ENCODE assay signal across 12 cellular contexts in the genomic region with DNA sequence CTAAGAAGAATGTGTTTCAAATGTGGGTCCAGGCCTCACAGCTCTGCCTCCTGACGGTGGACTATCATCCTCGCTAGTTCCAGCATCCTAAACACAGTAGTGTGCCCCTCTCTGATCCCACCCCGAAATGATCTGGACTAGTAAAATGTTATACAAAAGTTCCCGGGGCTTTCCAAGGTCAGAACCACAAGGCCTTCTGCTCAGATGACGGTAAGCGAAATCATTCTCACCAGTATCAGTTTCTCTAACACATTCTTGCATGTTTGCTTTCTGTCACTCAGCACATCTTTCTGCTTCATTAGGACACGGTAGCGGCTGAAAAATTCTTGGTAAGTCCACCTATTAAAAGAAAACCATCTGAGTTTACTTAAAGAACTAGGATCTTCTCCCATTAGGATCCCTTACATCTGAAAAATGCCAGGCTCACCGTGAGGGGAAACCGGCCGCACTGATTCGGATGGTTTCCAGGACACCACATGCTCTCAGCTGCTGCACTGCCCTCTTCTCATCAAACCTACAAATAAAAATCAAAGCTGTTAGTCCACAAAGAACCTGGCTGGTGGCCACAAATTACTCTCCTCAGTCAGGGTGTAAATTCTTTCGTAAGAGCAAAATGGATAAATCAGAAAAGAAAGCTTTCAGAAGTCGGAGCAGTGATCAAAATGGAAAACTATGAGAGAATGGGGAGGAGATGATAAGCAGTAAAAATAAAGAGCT.
DNase-seq lines count a peak whose midpoint lies in the region; ATAC-seq and TF ChIP-seq lines count a peak whose summit lies in the region.
"Had no signal": no experiment of that assay in that cellular context is flagged by ENCODE, and none has a peak within 500 bp of the region (broad histone marks: within the 10 kb centered on the region; RNA-seq: fewer than 3 reads in every experiment).

No MANE protein-coding gene starts in this region.

- peaks cover 34% of the 10 kb centered on the region for H3K4me1 Mint-ChIP-seq in activated naive CD8-positive, alpha-beta T cell treated with anti-CD3 and anti-CD28 coated beads, Interleukin-2, amount 50 U/mL, for 24 hours
- H3K4me1 Mint-ChIP-seq in activated naive CD8-positive, alpha-beta T cell treated with anti-CD3 and anti-CD28 coated beads for 36 hours = peaks cover 15% of the 10 kb centered on the region
- H3K4me1 Mint-ChIP-seq in stimulated activated naive B cell treated with anti-CD40 and anti-IgM and Interleukin-4, amounts not matched to agents 10 μg/mL and 1 μg/mL and 100 μg/mL, for 72 hours = peaks cover 13 to 15% of the 10 kb centered on the region in 2 donors
- H3K4me1 Mint-ChIP-seq: brain had no signal

- no peak for TF ChIP-seq CTCF in smooth muscle cell (IDR thresholded peaks at IDR 0.05; ENCODE audit: borderline replicate concordance, insufficient read depth, poor library complexity, severe bottlenecking)

- peaks cover 30% of the 10 kb centered on the region for H3K36me3 ChIP-seq in smooth muscle cell (ENCODE audit: low read depth)

- no peaks in the 10 kb centered on the region for H3F3A ChIP-seq in smooth muscle cell (ENCODE audit: low read depth)

- H3K9me3 Mint-ChIP-seq in activated naive CD8-positive, alpha-beta T cell treated with anti-CD3 and anti-CD28 coated beads, Interleukin-2, amount 50 U/mL, for 24 hours = no peaks in the 10 kb centered on the region
- H3K9me3 Mint-ChIP-seq in activated naive CD8-positive, alpha-beta T cell treated with anti-CD3 and anti-CD28 coated beads for 36 hours = no peaks in the 10 kb centered on the region
- H3K9me3 Mint-ChIP-seq in stimulated activated naive B cell treated with anti-CD40 and anti-IgM and Interleukin-4, amounts not matched to agents 10 μg/mL and 1 μg/mL and 100 μg/mL, for 72 hours = no peaks in the 10 kb centered on the region

- no peaks in the 10 kb centered on the region for H4K20me1 ChIP-seq in smooth muscle cell (ENCODE audit: low read depth)

- peak overlapping the region; percentile 29 for H3K27ac Mint-ChIP-seq in activated naive CD8-positive, alpha-beta T cell treated with anti-CD3 and anti-CD28 coated beads, Interleukin-2, amount 50 U/mL, for 24 hours
- H3K27ac Mint-ChIP-seq in activated naive CD8-positive, alpha-beta T cell treated with anti-CD3 and anti-CD28 coated beads for 36 hours = no peak overlapping the region
- peak overlapping the region; percentile 26 for H3K27ac Mint-ChIP-seq in stimulated activated naive B cell treated with anti-CD40 and anti-IgM and Interleukin-4, amounts not matched to agents 10 μg/mL and 1 μg/mL and 100 μg/mL, for 72 hours
- H3K27ac Mint-ChIP-seq: brain had no signal

- peaks cover 38% of the 10 kb centered on the region for H3K36me3 Mint-ChIP-seq in activated naive CD8-positive, alpha-beta T cell treated with anti-CD3 and anti-CD28 coated beads, Interleukin-2, amount 50 U/mL, for 24 hours (ENCODE audit: low read depth)
- H3K36me3 Mint-ChIP-seq in activated naive CD8-positive, alpha-beta T cell treated with anti-CD3 and anti-CD28 coated beads for 36 hours = peaks cover 24% of the 10 kb centered on the region
- H3K36me3 Mint-ChIP-seq in stimulated activated naive B cell treated with anti-CD40 and anti-IgM and Interleukin-4, amounts not matched to agents 10 μg/mL and 1 μg/mL and 100 μg/mL, for 72 hours = peaks cover 40 to 50% of the 10 kb centered on the region in 2 donors

- 95% methylated on average over 14 of the region's 14 CpGs for WGBS in smooth muscle cell (ENCODE audit: low lambda C conversion rate)

- no peaks in the 10 kb centered on the region for H3K27me3 ChIP-seq in smooth muscle cell (ENCODE audit: low read depth)
- H3K27me3 ChIP-seq: heart right ventricle had no signal

- no peaks in the 10 kb centered on the region for H3K27me3 Mint-ChIP-seq in activated naive CD8-positive, alpha-beta T cell treated with anti-CD3 and anti-CD28 coated beads, Interleukin-2, amount 50 U/mL, for 24 hours
- H3K27me3 Mint-ChIP-seq in activated naive CD8-positive, alpha-beta T cell treated with anti-CD3 and anti-CD28 coated beads for 36 hours = no peaks in the 10 kb centered on the region
- H3K27me3 Mint-ChIP-seq in stimulated activated naive B cell treated with anti-CD40 and anti-IgM and Interleukin-4, amounts not matched to agents 10 μg/mL and 1 μg/mL and 100 μg/mL, for 72 hours = no peaks in the 10 kb centered on the region
- H3K27me3 Mint-ChIP-seq: brain had no signal

- no peak overlapping the region for H3K4me3 ChIP-seq in smooth muscle cell
- H3K4me3 ChIP-seq: HAP-1, heart right ventricle had no signal

- no peaks in the 10 kb centered on the region for H3K79me2 ChIP-seq in smooth muscle cell (ENCODE audit: low read depth)

- no peaks in the 10 kb centered on the region for H3K4me1 ChIP-seq in smooth muscle cell (ENCODE audit: low read depth)
- H3K4me1 ChIP-seq: HAP-1 had no signal

- DNase-seq in activated naive CD8-positive, alpha-beta T cell treated with anti-CD3 and anti-CD28 coated beads, Interleukin-2, amount 50 U/mL, for 24 hours = no peak
- no peak for DNase-seq in activated naive CD8-positive, alpha-beta T cell treated with anti-CD3 and anti-CD28 coated beads for 36 hours
- DNase-seq in stimulated activated naive B cell treated with anti-CD40 and anti-IgM and Interleukin-4, amounts not matched to agents 10 μg/mL and 1 μg/mL and 100 μg/mL, for 72 hours = no peak
- DNase-seq in smooth muscle cell (lab: John Stamatoyannopoulos, UW; ENCODE audit: unreplicated experiment) = no peak
- DNase-seq in NCI-H187 treated with DMSO at 0.1 percent for 48 hours (lab: John Stamatoyannopoulos, UW) = no peak
- DNase-seq in OCI-M1 (lab: John Stamatoyannopoulos, UW) = no peak
- DNase-seq: heart right ventricle, nucleus accumbens had no signal

- no peaks in the 10 kb centered on the region for H3K9me3 ChIP-seq in smooth muscle cell (replicated peaks; ENCODE audit: low read depth)
- H3K9me3 ChIP-seq: HAP-1 had no signal

- no peak overlapping the region for H3K4me2 ChIP-seq in smooth muscle cell

- ATAC-seq in activated naive CD8-positive, alpha-beta T cell treated with anti-CD3 and anti-CD28 coated beads, Interleukin-2, amount 50 U/mL, for 24 hours = peak; percentile 20
- peak; percentile 72 for ATAC-seq in GM21723 (IDR thresholded peaks at IDR 0.05; ENCODE audit: unreplicated experiment)
- ATAC-seq in HG03469 (IDR thresholded peaks at IDR 0.05; ENCODE audit: unreplicated experiment) = peak; percentile 34
- ATAC-seq in stimulated activated naive B cell treated with anti-CD40 and anti-IgM and Interleukin-4, amounts not matched to agents 10 μg/mL and 1 μg/mL and 100 μg/mL, for 72 hours (replicated peaks) = peak in 1 of 2 donors; percentile 58
- ATAC-seq: heart right ventricle had no signal

- H3K4me3 Mint-ChIP-seq in activated naive CD8-positive, alpha-beta T cell treated with anti-CD3 and anti-CD28 coated beads, Interleukin-2, amount 50 U/mL, for 24 hours = peak overlapping the region; percentile 0
- no peak overlapping the region for H3K4me3 Mint-ChIP-seq in activated naive CD8-positive, alpha-beta T cell treated with anti-CD3 and anti-CD28 coated beads for 36 hours
- H3K4me3 Mint-ChIP-seq in stimulated activated naive B cell treated with anti-CD40 and anti-IgM and Interleukin-4, amounts not matched to agents 10 μg/mL and 1 μg/mL and 100 μg/mL, for 72 hours = no peak overlapping the region
- H3K4me3 Mint-ChIP-seq: brain had no signal

- no peak overlapping the region for H2AFZ ChIP-seq in smooth muscle cell (ENCODE audit: low read depth)

- no peak overlapping the region for H3K9ac ChIP-seq in smooth muscle cell (ENCODE audit: low read depth)

- H3K27ac ChIP-seq in smooth muscle cell (ENCODE audit: low read depth) = no peak overlapping the region
- H3K27ac ChIP-seq: heart right ventricle had no signal
